9 cellular contexts compared by ENCODE assay signal in genomic region chr13:105139048-105139379, GRCh38.
DNase-seq lines count a peak whose midpoint lies in the region; ATAC-seq and TF ChIP-seq lines count a peak whose summit lies in the region.
"Had no signal": no experiment of that assay in that cellular context is flagged by ENCODE, and none has a peak within 500 bp of the region (broad histone marks: within the 10 kb centered on the region; RNA-seq: fewer than 3 reads in every experiment).

No MANE protein-coding gene starts in this region.

- peak; percentile 5 for ATAC-seq in HG03196 (IDR thresholded peaks at IDR 0.05; ENCODE audit: unreplicated experiment)
- ATAC-seq: SK-N-SH treated with all-trans-retinoic acid at 6 μM for 48 hours had no signal

- H3K9me3 ChIP-seq in CD4-positive, alpha-beta memory T cell (ENCODE audit: control insufficient read depth in 1 of 2, low read length in 2 of 2), result no peaks in the 10 kb centered on the region
- H3K9me3 ChIP-seq in ascending aorta (no peaks in the 10 kb centered on the region), SJCRH30 (replicated peaks) (no peaks in the 10 kb centered on the region), sigmoid colon (no peaks in the 10 kb centered on the region)

- no peak for DNase-seq in CD4-positive, alpha-beta memory T cell
- DNase-seq in GM19238 (ENCODE audit: insufficient read length, low spot score), result peak; percentile 8
- no peak for DNase-seq in ascending aorta (ENCODE audit: low spot score in 2 of 2)
- DNase-seq in SJCRH30, result no peak
- no peak for DNase-seq in DMS153 treated with DMSO at 0.1 percent for 48 hours (lab: John Stamatoyannopoulos, UW; ENCODE audit: unreplicated experiment)
- DNase-seq in UCSD-AML1 (lab: John Stamatoyannopoulos, UW; ENCODE audit: unreplicated experiment), result no peak
- DNase-seq in sigmoid colon, result no peak

- no peaks in the 10 kb centered on the region for H3K27me3 Mint-ChIP-seq in CD4-positive, alpha-beta memory T cell

- H3K4me1 ChIP-seq in CD4-positive, alpha-beta memory T cell (ENCODE audit: insufficient read depth, low read length), result peaks cover 12% of the 10 kb centered on the region
- no peaks in the 10 kb centered on the region for H3K4me1 ChIP-seq in ascending aorta
- no peaks in the 10 kb centered on the region for H3K4me1 ChIP-seq in SJCRH30
- H3K4me1 ChIP-seq in sigmoid colon, result no peaks in the 10 kb centered on the region

- H3K4me1 Mint-ChIP-seq in CD4-positive, alpha-beta memory T cell, result peaks cover 16 to 20% (median 17%) of the 10 kb centered on the region in 4 donors

- peak overlapping the region; percentile 89 to 98 (median 96) for H3K27ac Mint-ChIP-seq in CD4-positive, alpha-beta memory T cell

- no peak for TF ChIP-seq POLR2A in sigmoid colon (IDR thresholded peaks at IDR 0.05)

- no peak for TF ChIP-seq EP300 in sigmoid colon (IDR thresholded peaks at IDR 0.05)

- peak overlapping the region; percentile 85 to 98 (median 94) for H3K4me3 Mint-ChIP-seq in CD4-positive, alpha-beta memory T cell

- WGBS in sigmoid colon, 2 donors, result 61 to 77% methylated on average over 3 of the region's 3 CpGs

- no peaks in the 10 kb centered on the region for H3K36me3 Mint-ChIP-seq in CD4-positive, alpha-beta memory T cell

- peak overlapping the region; percentile 49 to 72 for H3K4me3 ChIP-seq in CD4-positive, alpha-beta memory T cell (ENCODE audit: low read length in 2 of 2)
- H3K4me3 ChIP-seq in ascending aorta, result peak overlapping the region in 1 of 2 donors; percentile 70
- no peak overlapping the region for H3K4me3 ChIP-seq in SJCRH30
- H3K4me3 ChIP-seq in sigmoid colon, result no peak overlapping the region

- no peaks in the 10 kb centered on the region for H3K9me3 Mint-ChIP-seq in CD4-positive, alpha-beta memory T cell

- POLR2A ChIA-PET in CD4-positive, alpha-beta memory T cell (lab: Charles Lee; ENCODE audit: partially characterized antibody), result interaction anchor here (1.5 to 2.1 kb wide), 2 partner anchors 1397 to 1429 kb away, joined by 9 to 14 read pairs; partner anchors contain the start of genes ARGLU1 and EFNB2

- TF ChIP-seq CTCF in ascending aorta (IDR thresholded peaks at IDR 0.05) (no peak), sigmoid colon (IDR thresholded peaks at IDR 0.05) (no peak)

- intact Hi-C loops in CD4-positive, alpha-beta memory T cell (cut with micrococcal nuclease), result loop anchor here (5.0 to 10.0 kb wide), 2 partner anchors 1396 to 1428 kb away; partner anchors contain the start of genes ARGLU1 and EFNB2
- intact Hi-C loops in ascending aorta (cut with DNase I), result loop anchor here (5.0 kb wide), 1 partner anchor 1398 kb away; the partner anchor contains the start of gene EFNB2
- intact Hi-C loops in sigmoid colon (cut with DNase I), result no loop called here

- H3K36me3 ChIP-seq in CD4-positive, alpha-beta memory T cell (ENCODE audit: insufficient read depth, low read length), result no peaks in the 10 kb centered on the region
- H3K36me3 ChIP-seq in ascending aorta (no peaks in the 10 kb centered on the region), SJCRH30 (no peaks in the 10 kb centered on the region), sigmoid colon (no peaks in the 10 kb centered on the region)

- H3K27me3 ChIP-seq in CD4-positive, alpha-beta memory T cell (ENCODE audit: insufficient read depth, low read length), result no peaks in the 10 kb centered on the region
- H3K27me3 ChIP-seq in ascending aorta (no peaks in the 10 kb centered on the region), SJCRH30 (no peaks in the 10 kb centered on the region), sigmoid colon (no peaks in the 10 kb centered on the region)

- peak overlapping the region; percentile 55 for H3K27ac ChIP-seq in CD4-positive, alpha-beta memory T cell (ENCODE audit: low read depth, low read length)
- peak overlapping the region; percentile 3 to 6 for H3K27ac ChIP-seq in ascending aorta
- H3K27ac ChIP-seq in SJCRH30, result no peak overlapping the region
- H3K27ac ChIP-seq in sigmoid colon, result no peak overlapping the region

- CTCF ChIA-PET in CD4-positive, alpha-beta memory T cell (lab: Charles Lee; ENCODE audit: partially characterized antibody), result interaction anchor here (1.1 to 1.9 kb wide), 3 partner anchors 34 to 1424 kb away, joined by 4 to 7 read pairs (median 7); no protein-coding TSS in a partner anchor

Comparison
In these comparisons a context has a peak if more than half of its experiments do, and no peak if none do; other contexts are left out.
1. H3K27ac ChIP-seq: peak in CD4-positive, alpha-beta memory T cell (single experiment) and ascending aorta (2 of 2); none in SJCRH30 (single experiment) and sigmoid colon (0 of 4).
2. H3K4me3 ChIP-seq: peak in CD4-positive, alpha-beta memory T cell (2 of 2); none in SJCRH30 (single experiment) and sigmoid colon (0 of 4).